ENCODE assay signal across 8 cellular contexts in genomic region chr2:216664593-216665034, GRCh38. TPM values are rescaled to one million over a fixed set of nuclear protein-coding genes. Genes with fewer than 3 reads are reported as not detected.
A peak's percentile ranks its signal among the peaks of the same experiment; 100 is the strongest.
DNase-seq lines count a peak whose midpoint lies in the region; ATAC-seq and TF ChIP-seq lines count a peak whose summit lies in the region.
"Had no signal": no experiment of that assay in that cellular context is flagged by ENCODE, and none has a peak within 500 bp of the region (broad histone marks: within the 10 kb centered on the region; RNA-seq: fewer than 3 reads in every experiment).

No MANE protein-coding gene starts in this region.

- no peak for TF ChIP-seq POLR2A in Peyer's patch (IDR thresholded peaks at IDR 0.05)

- H3K9me3 ChIP-seq in osteoblast (ENCODE audit: low read depth, low read length) (no peaks in the 10 kb centered on the region), Peyer's patch (no peaks in the 10 kb centered on the region)

- H3K27me3 ChIP-seq in GM06990 (replicated peaks; ENCODE audit: control insufficient read depth, insufficient read depth, low read length) (no peaks in the 10 kb centered on the region; the same call in 1 of the 2 replicates), osteoblast (ENCODE audit: insufficient read depth, low read length) (peaks cover 6% of the 10 kb centered on the region), Peyer's patch (no peaks in the 10 kb centered on the region)

- intact Hi-C loops in MCF 10A (cut with micrococcal nuclease) = loop anchor here (5.0 to 10.0 kb wide), 3 partner anchors 67 to 442 kb away; partner anchors contain the start of gene SMARCAL1

- CTCF ChIA-PET in MCF 10A (lab: Yijun Ruan, JAX) = interaction anchor here (0.7 to 27.0 kb wide), 13 partner anchors 12 to 1040 kb away, joined by 3 to 673 read pairs (median 14); no protein-coding TSS in a partner anchor

- BruUV-seq in MCF 10A (replicated peaks; lab: Mats Ljungman, UMichigan) = no TSS peak

- H3K27ac Mint-ChIP-seq in MCF 10A (ENCODE audit: low read depth, unreplicated experiment) = no peak overlapping the region

- ATAC-seq in HG02642 (IDR thresholded peaks at IDR 0.05; ENCODE audit: poor library complexity, unreplicated experiment) = no peak

- DNase-seq in GM06990 (ENCODE audit: extremely low read depth, insufficient read length) (no peak), HS-5 (ENCODE audit: low read depth) (peak; percentile 16), MCF 10A (ENCODE audit: unreplicated experiment) (peak; percentile 49), osteoblast (ENCODE audit: insufficient read length, low spot score, missing footprints) (peak; percentile 91), Peyer's patch (no peak), SIG-M5 (lab: John Stamatoyannopoulos, UW) (no peak)

- H3K27me3 Mint-ChIP-seq in MCF 10A (ENCODE audit: insufficient read depth, unreplicated experiment) = peaks cover 16% of the 10 kb centered on the region

- H3K4me1 Mint-ChIP-seq in MCF 10A (ENCODE audit: insufficient read depth, unreplicated experiment) = peaks cover 22% of the 10 kb centered on the region

- TF ChIP-seq CTCF in GM06990 (IDR thresholded peaks at IDR 0.05; ENCODE audit: insufficient read depth, low read length, poor library complexity, severe bottlenecking) (peak; percentile 22), MCF 10A (IDR thresholded peaks at IDR 0.05; ENCODE audit: unreplicated experiment) (no peak), osteoblast (IDR thresholded peaks at IDR 0.05; ENCODE audit: extremely low read depth, low read depth, low read length) (no peak), Peyer's patch (IDR thresholded peaks at IDR 0.05) (peak in 1 of 6 experiments; percentile 8)

- no peak overlapping the region for H3K27ac ChIP-seq in osteoblast (ENCODE audit: low read depth, low read length)
- peak overlapping the region in 1 of 4 donors; percentile 39 for H3K27ac ChIP-seq in Peyer's patch
- H3K27ac ChIP-seq: SK-N-MC had no signal

- H3K79me2 ChIP-seq in osteoblast (ENCODE audit: insufficient read depth, low read length) = no peaks in the 10 kb centered on the region

- H3K4me2 ChIP-seq in osteoblast (ENCODE audit: insufficient read depth, low read length) = no peak overlapping the region

- no peaks in the 10 kb centered on the region for H3K9me3 Mint-ChIP-seq in MCF 10A (ENCODE audit: unreplicated experiment)

- no peak overlapping the region for H2AFZ ChIP-seq in osteoblast (ENCODE audit: low read length)

- POLR2A ChIA-PET in MCF 10A (lab: Yijun Ruan, JAX) = interaction anchor here (0.6 to 4.5 kb wide), 11 partner anchors 68 to 165 kb away, joined by 3 to 34 read pairs (median 5); partner anchors contain the start of gene RPL37A

- H3K4me3 ChIP-seq in GM06990 (replicated peaks; ENCODE audit: low read depth, low read length) (no peak overlapping the region), osteoblast (ENCODE audit: insufficient read depth, low read length) (no peak overlapping the region), Peyer's patch (no peak overlapping the region)
- H3K4me3 ChIP-seq: SK-N-MC had no signal

- H3K36me3 Mint-ChIP-seq in MCF 10A (ENCODE audit: insufficient read depth, unreplicated experiment) = no peaks in the 10 kb centered on the region

- no peaks in the 10 kb centered on the region for H3K36me3 ChIP-seq in GM06990 (ENCODE audit: control insufficient read depth, insufficient read depth, low read length)
- H3K36me3 ChIP-seq in osteoblast (ENCODE audit: insufficient read depth, low read length) = peaks cover 15% of the 10 kb centered on the region
- no peaks in the 10 kb centered on the region for H3K36me3 ChIP-seq in Peyer's patch

- H4K20me1 ChIP-seq in osteoblast (ENCODE audit: insufficient read depth, low read length) = no peaks in the 10 kb centered on the region

- no peak overlapping the region for H3K4me3 Mint-ChIP-seq in MCF 10A (ENCODE audit: unreplicated experiment)

- peaks cover 14% of the 10 kb centered on the region for H3K4me1 ChIP-seq in osteoblast (ENCODE audit: insufficient read depth, low read length)
- peaks cover 0 to 6% (median 0%) of the 10 kb centered on the region in 4 donors for H3K4me1 ChIP-seq in Peyer's patch

RNA-seq across cellular contexts. Expression of gene IGFBP5, which starts 30.7 kb away (rescaled TPM):
- total RNA-seq in MCF 10A (2022) = not detected in 2 replicates
- total RNA-seq in osteoblast = 12.3 and 29.5 TPM in 2 replicates
- total RNA-seq in Peyer's patch = 100 to 1,000 TPM in 1 of 4 donors, 10 to 100 TPM in 3; 41.5 to 183 (median 75.0) TPM

RNA-seq across cellular contexts. Expression of gene IGFBP2, which starts 31.4 kb away (rescaled TPM):
- total RNA-seq in MCF 10A (2022) (18.3 and 32.0 TPM in 2 replicates), osteoblast (6.5 and 11.2 TPM in 2 replicates), Peyer's patch (10 to 100 TPM; 24.8 to 51.9 (median 44.6) TPM)

Comparison
In these comparisons a context has a peak if more than half of its experiments do, and no peak if none do; other contexts are left out.
1. DNase-seq: peak in HS-5 (single experiment), MCF 10A (single experiment) and osteoblast (single experiment); none in GM06990 (single experiment), Peyer's patch (0 of 3) and SIG-M5 (single experiment).
2. RNA of gene IGFBP5, which starts 30.7 kb away (total RNA-seq): 41.5 to 183 TPM in Peyer's patch and 12.3 to 29.5 TPM in osteoblast; not detected in MCF 10A; every median in the first group is over 10 times any median in the second.